Comparison of ENCODE assay signal across 14 cellular contexts in the genomic region with DNA sequence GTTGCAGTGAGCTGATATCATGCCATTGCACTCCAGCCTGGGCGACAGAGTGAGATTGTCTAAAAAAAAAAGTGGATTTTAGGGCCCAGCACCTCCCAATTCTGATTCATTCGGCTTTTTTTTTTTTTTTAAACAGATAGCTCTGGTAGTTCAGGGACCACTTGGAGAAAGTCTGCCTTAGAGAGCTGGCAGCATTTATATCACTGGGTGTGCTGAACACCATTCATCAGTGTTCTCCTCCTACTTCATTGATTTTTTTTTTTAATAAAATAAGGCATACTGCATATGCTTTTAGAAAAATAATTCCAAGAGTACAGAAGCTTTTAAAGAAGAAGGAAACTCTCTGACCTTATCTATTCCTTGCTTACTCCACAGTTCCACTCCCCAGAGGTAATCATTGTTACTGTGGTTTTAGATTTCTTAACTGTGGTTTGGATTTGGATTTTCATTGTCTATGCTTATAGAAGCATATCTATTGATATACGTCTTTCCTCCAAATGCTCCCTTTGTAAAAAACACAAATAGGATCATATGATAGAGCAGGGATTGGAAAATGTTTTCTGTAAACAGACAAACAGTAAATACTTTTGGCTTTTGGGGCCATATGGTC. TPM values are rescaled to one million over a fixed set of nuclear protein-coding genes. Genes with fewer than 3 reads are reported as not detected.
DNase-seq lines count a peak whose midpoint lies in the region; ATAC-seq, FAIRE-seq and TF ChIP-seq lines count a peak whose summit lies in the region.
"Had no signal": no experiment of that assay in that cellular context is flagged by ENCODE, and none has a peak within 500 bp of the region (broad histone marks: within the 10 kb centered on the region; RNA-seq: fewer than 3 reads in every experiment).

No MANE protein-coding gene starts in this region.

- FAIRE-seq in astrocyte (lab: Jason Lieb, UNC) (no peak), small intestine (lab: Jason Lieb, UNC) (no peak)

- no peak for TF ChIP-seq POLR2A in vagina (IDR thresholded peaks at IDR 0.05)

- H3K9ac ChIP-seq in astrocyte (ENCODE audit: low read length) = no peak overlapping the region

- no peaks in the 10 kb centered on the region for H3K9me3 ChIP-seq in astrocyte (ENCODE audit: insufficient read depth, low read depth, low read length)
- no peaks in the 10 kb centered on the region for H3K9me3 ChIP-seq in left lung
- no peaks in the 10 kb centered on the region for H3K9me3 ChIP-seq in vagina
- no peaks in the 10 kb centered on the region for H3K9me3 ChIP-seq in small intestine (ENCODE audit: control insufficient read depth, low read depth)
- no peaks in the 10 kb centered on the region for H3K9me3 ChIP-seq in CD4-positive, alpha-beta memory T cell (ENCODE audit: control insufficient read depth in 1 of 2, low read length in 2 of 2)

- no peaks in the 10 kb centered on the region for H4K20me1 ChIP-seq in astrocyte (ENCODE audit: insufficient read depth, low read length)

- no peak for ATAC-seq in activated T-cell treated with anti-CD3 and anti-CD28 coated beads, Interleukin-2, amount 50 U/mL, for 72 hours (replicated peaks in 1 of 2)
- ATAC-seq in left lung (no peak), GM18873 (IDR thresholded peaks at IDR 0.05; ENCODE audit: low FRiP score, unreplicated experiment) (no peak)
- ATAC-seq: activated CD4-positive, CD25-positive, alpha-beta regulatory T cell treated with anti-CD3 and anti-CD28 coated beads, Interleukin-2, amount 50 U/mL, for 24 hours had no signal

- no peaks in the 10 kb centered on the region for H3K36me3 ChIP-seq in astrocyte (ENCODE audit: insufficient read depth, low read length)
- H3K36me3 ChIP-seq in left lung = no peaks in the 10 kb centered on the region
- no peaks in the 10 kb centered on the region for H3K36me3 ChIP-seq in vagina
- H3K36me3 ChIP-seq in small intestine (ENCODE audit: control insufficient read depth in 2 of 2, insufficient read depth in 2 of 2, low read length in 2 of 2) = no peaks in the 10 kb centered on the region
- no peaks in the 10 kb centered on the region for H3K36me3 ChIP-seq in CD4-positive, alpha-beta memory T cell (ENCODE audit: insufficient read depth, low read length)

- H3K4me1 ChIP-seq in astrocyte (ENCODE audit: insufficient read depth, low read length) (peaks cover 13% of the 10 kb centered on the region), left lung (peaks cover 30 to 59% of the 10 kb centered on the region in 2 donors), vagina (peaks cover 7% of the 10 kb centered on the region), small intestine (ENCODE audit: control insufficient read depth in 2 of 2, insufficient read depth in 1 of 2, low read depth in 1 of 2, low read length in 1 of 2) (peaks cover 0 to 3% of the 10 kb centered on the region in 2 donors)
- H3K4me1 ChIP-seq in CD4-positive, alpha-beta memory T cell (ENCODE audit: insufficient read depth, low read length) = no peaks in the 10 kb centered on the region

- no peaks in the 10 kb centered on the region for H3K79me2 ChIP-seq in astrocyte (ENCODE audit: insufficient read depth, low read length)

- CTCF ChIA-PET in CD4-positive, alpha-beta memory T cell (lab: Charles Lee; ENCODE audit: partially characterized antibody) = interaction anchor here (0.7 to 1.2 kb wide), 2 partner anchors 33 to 173 kb away, joined by 3 read pairs; no protein-coding TSS in a partner anchor

- no peaks in the 10 kb centered on the region for H3K9me3 Mint-ChIP-seq in activated T-cell treated with anti-CD3 and anti-CD28 coated beads, Interleukin-2, amount 50 U/mL, for 72 hours
- no peaks in the 10 kb centered on the region for H3K9me3 Mint-ChIP-seq in astrocyte (ENCODE audit: unreplicated experiment)
- no peaks in the 10 kb centered on the region for H3K9me3 Mint-ChIP-seq in CD4-positive, alpha-beta memory T cell
- H3K9me3 Mint-ChIP-seq: IgD-negative memory B cell had no signal

- H3K27ac ChIP-seq in astrocyte (ENCODE audit: low read depth, low read length) (no peak overlapping the region), left lung (peak overlapping the region; percentile 74 to 90), vagina (peak overlapping the region; percentile 44), small intestine (ENCODE audit: low read depth in 1 of 2, low read length in 1 of 2) (no peak overlapping the region)
- H3K27ac ChIP-seq in CD4-positive, alpha-beta memory T cell (ENCODE audit: low read depth, low read length) = no peak overlapping the region

- no peak for TF ChIP-seq CTCF in astrocyte (IDR thresholded peaks at IDR 0.05; ENCODE audit: insufficient read depth, low read depth, low read length)
- TF ChIP-seq CTCF in left lung (IDR thresholded peaks at IDR 0.05) = no peak
- TF ChIP-seq CTCF in vagina (IDR thresholded peaks at IDR 0.05) = no peak

- H3K36me3 Mint-ChIP-seq in activated T-cell treated with anti-CD3 and anti-CD28 coated beads, Interleukin-2, amount 50 U/mL, for 72 hours (ENCODE audit: insufficient read depth in 2 of 2) = no peaks in the 10 kb centered on the region
- H3K36me3 Mint-ChIP-seq in astrocyte (ENCODE audit: low read depth, unreplicated experiment) = no peaks in the 10 kb centered on the region
- H3K36me3 Mint-ChIP-seq in CD4-positive, alpha-beta memory T cell = no peaks in the 10 kb centered on the region
- H3K36me3 Mint-ChIP-seq: IgD-negative memory B cell had no signal

- no peak for DNase-seq in activated T-cell treated with anti-CD3 and anti-CD28 coated beads, Interleukin-2, amount 50 U/mL, for 72 hours
- no peak for DNase-seq in activated T-cell treated with anti-CD3 and anti-CD28 coated beads, Interleukin-2, amount 50 U/mL, for 48 hours
- DNase-seq in astrocyte (ENCODE audit: low read depth) (peak; percentile 43), left lung (no peak), vagina (ENCODE audit: extremely low spot score in 2 of 2) (no peak), small intestine (no peak)
- DNase-seq in CD4-positive, alpha-beta memory T cell = no peak
- DNase-seq: DMS53, glutamatergic neuron, left cardiac atrium, NCI-H146 had no signal

- H3K27me3 Mint-ChIP-seq in activated T-cell treated with anti-CD3 and anti-CD28 coated beads, Interleukin-2, amount 50 U/mL, for 72 hours (ENCODE audit: low read depth) = no peaks in the 10 kb centered on the region
- H3K27me3 Mint-ChIP-seq in astrocyte (ENCODE audit: low read depth, unreplicated experiment) = peaks cover 4% of the 10 kb centered on the region
- peaks cover 0 to under 1% of the 10 kb centered on the region in 2 donors for H3K27me3 Mint-ChIP-seq in CD4-positive, alpha-beta memory T cell
- H3K27me3 Mint-ChIP-seq: IgD-negative memory B cell had no signal

- H3K27ac Mint-ChIP-seq in activated T-cell treated with anti-CD3 and anti-CD28 coated beads, Interleukin-2, amount 50 U/mL, for 72 hours = peak overlapping the region; percentile 14
- H3K27ac Mint-ChIP-seq in astrocyte (ENCODE audit: unreplicated experiment) = no peak overlapping the region
- H3K27ac Mint-ChIP-seq in CD4-positive, alpha-beta memory T cell = peak overlapping the region in 1 of 7 donors; percentile 62
- H3K27ac Mint-ChIP-seq: IgD-negative memory B cell had no signal

- H3K4me1 Mint-ChIP-seq in activated T-cell treated with anti-CD3 and anti-CD28 coated beads, Interleukin-2, amount 50 U/mL, for 72 hours (ENCODE audit: low read depth) = peaks cover 6% of the 10 kb centered on the region
- peaks cover 24% of the 10 kb centered on the region for H3K4me1 Mint-ChIP-seq in astrocyte (ENCODE audit: low read depth, unreplicated experiment)
- H3K4me1 Mint-ChIP-seq in CD4-positive, alpha-beta memory T cell = no peaks in the 10 kb centered on the region
- H3K4me1 Mint-ChIP-seq: IgD-negative memory B cell had no signal

- H2AFZ ChIP-seq in astrocyte (ENCODE audit: low read depth, low read length) = no peak overlapping the region

- POLR2A ChIA-PET in CD4-positive, alpha-beta memory T cell (lab: Charles Lee; ENCODE audit: partially characterized antibody) = no interaction called here

- WGBS in small intestine, 3 donors = 73 to 87% (median 86%) methylated on average over 3 of the region's 3 CpGs

- no peaks in the 10 kb centered on the region for H3K27me3 ChIP-seq in astrocyte (ENCODE audit: insufficient read depth, low read length)
- H3K27me3 ChIP-seq in left lung = no peaks in the 10 kb centered on the region
- no peaks in the 10 kb centered on the region for H3K27me3 ChIP-seq in vagina
- H3K27me3 ChIP-seq in small intestine (ENCODE audit: control insufficient read depth in 2 of 2, insufficient read depth in 2 of 2, low read length in 2 of 2) = no peaks in the 10 kb centered on the region
- no peaks in the 10 kb centered on the region for H3K27me3 ChIP-seq in CD4-positive, alpha-beta memory T cell (ENCODE audit: insufficient read depth, low read length)

- no peak overlapping the region for H3K4me3 Mint-ChIP-seq in activated T-cell treated with anti-CD3 and anti-CD28 coated beads, Interleukin-2, amount 50 U/mL, for 72 hours
- peak overlapping the region; percentile 17 for H3K4me3 Mint-ChIP-seq in astrocyte (ENCODE audit: unreplicated experiment)
- no peak overlapping the region for H3K4me3 Mint-ChIP-seq in CD4-positive, alpha-beta memory T cell
- H3K4me3 Mint-ChIP-seq: IgD-negative memory B cell had no signal

- H3K4me3 ChIP-seq in astrocyte (ENCODE audit: insufficient read depth, low read depth, low read length) (no peak overlapping the region), left lung (no peak overlapping the region), vagina (no peak overlapping the region), small intestine (ENCODE audit: low read depth in 1 of 2, low read length in 2 of 2) (no peak overlapping the region)
- H3K4me3 ChIP-seq in CD4-positive, alpha-beta memory T cell (ENCODE audit: low read length in 2 of 2) = no peak overlapping the region

- intact Hi-C loops in left lung (cut with DNase I) (no loop called here), vagina (cut with DNase I) (no loop called here)
- intact Hi-C loops in CD4-positive, alpha-beta memory T cell (cut with micrococcal nuclease) = no loop called here

- peak overlapping the region; percentile 9 for H3K4me2 ChIP-seq in astrocyte (ENCODE audit: low read length)

RNA-seq across cellular contexts. Expression of a gene that starts 21.0 kb away (rescaled TPM):
- 10 to 100 TPM; 87.8 to 97.1 TPM for total RNA-seq in activated T-cell treated with anti-CD3 and anti-CD28 coated beads, Interleukin-2, amount 50 U/mL, for 72 hours
- total RNA-seq in astrocyte (228 and 239 TPM in 2 replicates), left lung (100 to 1,000 TPM; 165 to 219 TPM), vagina (57.9 TPM)
- polyA plus RNA-seq in small intestine = 10 to 100 TPM; 18.8 to 34.0 (median 18.9) TPM
- 100 to 1,000 TPM in 1 of 2 experiments, 10 to 100 TPM in 1; 87.3 to 100 TPM for total RNA-seq in CD4-positive, alpha-beta memory T cell
- polyA plus RNA-seq in CD4-positive, alpha-beta memory T cell = 10 to 100 TPM; 25.2 to 30.6 TPM

RNA-seq across cellular contexts. Expression of a gene that starts 42.0 kb away (rescaled TPM):
- 100 to 1,000 TPM; 274 to 290 TPM for total RNA-seq in activated T-cell treated with anti-CD3 and anti-CD28 coated beads, Interleukin-2, amount 50 U/mL, for 72 hours
- total RNA-seq in astrocyte = 95.3 and 108 TPM in 2 replicates
- 100 to 1,000 TPM; 223 to 231 TPM for total RNA-seq in left lung
- 79.3 TPM for total RNA-seq in vagina
- 100 to 1,000 TPM; 167 to 383 (median 240) TPM for polyA plus RNA-seq in small intestine
- 10 to 100 TPM; 57.4 to 60.4 TPM for total RNA-seq in CD4-positive, alpha-beta memory T cell
- 100 to 1,000 TPM; 148 to 304 TPM for polyA plus RNA-seq in CD4-positive, alpha-beta memory T cell

RNA-seq across cellular contexts. Expression of a gene that starts 44.8 kb away (rescaled TPM):
- total RNA-seq in activated T-cell treated with anti-CD3 and anti-CD28 coated beads, Interleukin-2, amount 50 U/mL, for 72 hours = 10 to 100 TPM; 11.8 to 13.8 TPM
- 8.7 and 8.9 TPM in 2 replicates for total RNA-seq in astrocyte
- total RNA-seq in left lung = 10 to 100 TPM; 11.3 to 14.5 TPM
- total RNA-seq in vagina = 15.7 TPM
- 10 to 100 TPM; 10.5 to 12.7 (median 12.2) TPM for polyA plus RNA-seq in small intestine
- total RNA-seq in CD4-positive, alpha-beta memory T cell = 10 to 100 TPM; 29.3 to 31.4 TPM
- polyA plus RNA-seq in CD4-positive, alpha-beta memory T cell = 10 to 100 TPM; 16.4 to 21.9 TPM

RNA-seq across cellular contexts. Expression of a gene that starts 58.6 kb away (rescaled TPM):
- 1 to 10 TPM; 6.4 to 7.2 TPM for total RNA-seq in activated T-cell treated with anti-CD3 and anti-CD28 coated beads, Interleukin-2, amount 50 U/mL, for 72 hours
- 7.1 and 7.5 TPM in 2 replicates for total RNA-seq in astrocyte
- 10 to 100 TPM; 16.1 to 17.5 TPM for total RNA-seq in left lung
- total RNA-seq in vagina = 10.6 TPM
- polyA plus RNA-seq in small intestine = 10 to 100 TPM; 12.7 to 15.7 (median 14.4) TPM
- total RNA-seq in CD4-positive, alpha-beta memory T cell = 1 to 10 TPM; 4.7 to 5.8 TPM
- polyA plus RNA-seq in CD4-positive, alpha-beta memory T cell = 1 to 10 TPM in 1 of 2 donors, under 1 TPM in 1; 0.68 to 2.7 TPM

Comparison
In these comparisons a context has a peak if more than half of its experiments do, and no peak if none do; other contexts are left out.
1. H3K27ac ChIP-seq: peak in left lung (2 of 2) and vagina (single experiment); none in astrocyte (single experiment), small intestine (0 of 2) and CD4-positive, alpha-beta memory T cell (single experiment).